ENCODE assay signal across 22 cellular contexts in the genomic region with DNA sequence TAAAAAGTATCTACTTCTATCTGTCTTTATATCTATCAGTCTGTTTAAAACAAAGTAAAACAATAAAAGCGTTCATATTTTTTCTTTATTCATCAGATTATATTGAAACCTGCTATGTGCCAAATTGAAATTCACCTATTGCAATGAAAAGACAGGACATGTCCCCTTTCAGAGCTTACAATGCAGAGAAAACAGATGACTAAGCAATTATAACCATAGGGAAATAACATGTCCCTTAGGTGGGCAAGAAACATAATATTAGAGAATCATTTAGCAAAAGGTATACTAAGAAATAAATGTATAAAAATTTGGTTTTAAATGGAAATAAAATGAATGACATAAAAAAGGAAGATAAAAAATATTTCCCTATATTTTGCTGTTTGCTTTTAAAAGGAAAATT.
A peak's percentile ranks its signal among the peaks of the same experiment; 100 is the strongest.
DNase-seq lines count a peak whose midpoint lies in the region; ATAC-seq, FAIRE-seq and TF ChIP-seq lines count a peak whose summit lies in the region.
"Had no signal": no experiment of that assay in that cellular context is flagged by ENCODE, and none has a peak within 500 bp of the region (broad histone marks: within the 10 kb centered on the region; RNA-seq: fewer than 3 reads in every experiment).

No MANE protein-coding gene starts in this region.

- H3K9ac ChIP-seq in IMR-90 (ENCODE audit: low read depth, low read length), result no peak overlapping the region
- H3K9ac ChIP-seq in SU-DHL-6 (ENCODE audit: low read length), result no peak overlapping the region
- H3K9ac ChIP-seq in H1 (replicated peaks in 1 of 4; ENCODE audit: extremely low read depth in 1 of 4, low read depth in 3 of 4, low read length in 3 of 4), result no peak overlapping the region
- H3K9ac ChIP-seq: BLaER1 treated with 17β-estradiol and CSF1 and Interleukin-3, amounts not matched to agents 10 nM and 100 nM had no signal

- no peak overlapping the region for H2BK12ac ChIP-seq in H1 (ENCODE audit: low read depth, low read length)

- no peak overlapping the region for H2AK9ac ChIP-seq in IMR-90 (replicated peaks; ENCODE audit: low read depth, low read length, poor library complexity)

- TF ChIP-seq CTCF in A549 (IDR thresholded peaks at IDR 0.05) (no peak), IMR-90 (conservative IDR thresholded peaks at IDR 0.05; ENCODE audit: low read depth, low read length) (no peak), SU-DHL-6 (IDR thresholded peaks at IDR 0.05; ENCODE audit: insufficient read depth, low read length, poor library complexity, severe bottlenecking) (no peak), H1 (IDR thresholded peaks at IDR 0.05; ENCODE audit: control extremely low read depth in 1 of 3, insufficient read depth in 1 of 3, low read depth in 1 of 3, low read length in 3 of 3) (no peak)

- H2AK5ac ChIP-seq in IMR-90 (ENCODE audit: low read depth, low read length) (no peak overlapping the region), H1 (ENCODE audit: low read depth, low read length) (no peak overlapping the region)

- H4K91ac ChIP-seq in IMR-90 (ENCODE audit: insufficient read depth, low read depth, low read length) (no peak overlapping the region), H1 (replicated peaks; ENCODE audit: insufficient read length, low read length) (no peak overlapping the region)

- H2BK20ac ChIP-seq in IMR-90 (ENCODE audit: low read depth, low read length), result no peak overlapping the region
- no peak overlapping the region for H2BK20ac ChIP-seq in H1 (ENCODE audit: low read length)

- H3K4me3 ChIP-seq in A549 (no peak overlapping the region), IMR-90 (ENCODE audit: insufficient read depth, low read depth, low read length) (no peak overlapping the region), SU-DHL-6 (ENCODE audit: insufficient read depth, low read length, poor library complexity, severe bottlenecking) (no peak overlapping the region), H1 (ENCODE audit: extremely low read depth in 1 of 4, insufficient read depth in 2 of 4, low read depth in 3 of 4, low read length in 4 of 4) (no peak overlapping the region)
- H3K4me3 ChIP-seq: BLaER1 treated with 17β-estradiol and CSF1 and Interleukin-3, amounts not matched to agents 10 nM and 100 nM had no signal

- H3K18ac ChIP-seq in IMR-90 (ENCODE audit: low read depth, low read length) (no peak overlapping the region), H1 (ENCODE audit: extremely low read depth, low read length) (no peak overlapping the region)

- WGBS in A549 (ENCODE audit: missing lambda C conversion rate), result 33% methylated on average over 1 of the region's 1 CpG
- no CpG with 5 or more reads among the region's 1 CpG for WGBS in IMR-90 (ENCODE audit: extremely low coverage in 2 of 2, insufficient read length in 1 of 2), 2 experiments
- WGBS in H1 (ENCODE audit: extremely low coverage in 1 of 2, insufficient coverage in 1 of 2, insufficient read length in 1 of 2, insufficient replicate concordance in 2 of 2, low coverage in 1 of 2, low lambda C conversion rate in 2 of 2, missing lambda C conversion rate in 1 of 2), 2 experiments, result 89% methylated on average over 1 of the region's 1 CpG; no CpG with 5 or more reads in 1 of the 2 experiments

- no peaks in the 10 kb centered on the region for H3K9me3 ChIP-seq in A549
- peaks cover 2% of the 10 kb centered on the region; the same call in 1 of the 2 replicates for H3K9me3 ChIP-seq in IMR-90 (ENCODE audit: control insufficient read depth, insufficient read depth, low read length)
- H3K9me3 ChIP-seq in SU-DHL-6 (ENCODE audit: insufficient read depth, low read length), result no peaks in the 10 kb centered on the region
- H3K9me3 ChIP-seq in H1 (ENCODE audit: insufficient read depth in 2 of 2, low read depth in 1 of 2, low read length in 1 of 2), result 0 out of 4 replicates have a peak, but pooled peaks cover 2 to 3% of the 10 kb centered on the region in 2 experiments
- H3K9me3 ChIP-seq: BLaER1 treated with 17β-estradiol and CSF1 and Interleukin-3, amounts not matched to agents 10 nM and 100 nM; Caco-2 had no signal

- H3K36me3 ChIP-seq in IMR-90 (ENCODE audit: control insufficient read depth, insufficient read depth, low read length) (no peaks in the 10 kb centered on the region), SU-DHL-6 (ENCODE audit: low read length) (no peaks in the 10 kb centered on the region), H1 (ENCODE audit: control insufficient read depth in 2 of 4, insufficient read depth in 4 of 4, low read length in 3 of 4) (no peaks in the 10 kb centered on the region)
- H3K36me3 ChIP-seq: BLaER1 treated with 17β-estradiol and CSF1 and Interleukin-3, amounts not matched to agents 10 nM and 100 nM had no signal

- ATAC-seq in A549 (no peak), IMR-90 (ENCODE audit: low read depth) (no peak)
- ATAC-seq: CD8-positive, alpha-beta T cell had no signal

- H2BK15ac ChIP-seq in IMR-90 (ENCODE audit: low read depth, low read length), result no peak overlapping the region
- H2BK15ac ChIP-seq in H1 (ENCODE audit: low read length), result no peak overlapping the region

- FAIRE-seq in A549 (lab: Jason Lieb, UNC) (no peak), H1 (lab: Jason Lieb, UNC) (no peak)
- FAIRE-seq: A204.1, D721Med, G401.6, GM12891, GM19239 had no signal

- TF ChIP-seq RAD21 in A549 (conservative IDR thresholded peaks at IDR 0.05 in 1 of 2, IDR thresholded peaks at IDR 0.05 in 1 of 2) (no peak), IMR-90 (IDR thresholded peaks at IDR 0.05; ENCODE audit: low read length) (no peak), H1 (IDR thresholded peaks at IDR 0.05 in 1 of 2, conservative IDR thresholded peaks at IDR 0.05 in 1 of 2; ENCODE audit: low read depth in 2 of 2, low read length in 2 of 2) (no peak)

- no peak for DNase-seq in A549 (ENCODE audit: low read depth in 1 of 2, low spot score in 1 of 2)
- no peak for DNase-seq in IMR-90
- no peak for DNase-seq in H1 (ENCODE audit: low read depth in 1 of 2, low spot score in 2 of 2)
- DNase-seq in NCI-H2227 (lab: John Stamatoyannopoulos, UW; ENCODE audit: unreplicated experiment), result no peak
- no peak for DNase-seq in NCI-H524 treated with DMSO at 0.1 percent for 48 hours (lab: John Stamatoyannopoulos, UW)
- DNase-seq in germinal center (ENCODE audit: low spot score), result no peak
- DNase-seq: 8988T; AML-193; Caco-2; Calu3; CD4-positive, alpha-beta T cell; CD8-positive, alpha-beta T cell; DMS79 treated with DMSO at 0.1 percent for 48 hours; GF-D8 had no signal

- H3K56ac ChIP-seq in IMR-90 (ENCODE audit: extremely low read depth, insufficient read depth, low read length) (no peak overlapping the region), H1 (replicated peaks; ENCODE audit: insufficient read length, low read depth, low read length) (no peak overlapping the region)

- H3K79me1 ChIP-seq in IMR-90 (ENCODE audit: low read depth in 1 of 2, low read length in 2 of 2), result no peaks in the 10 kb centered on the region
- no peaks in the 10 kb centered on the region for H3K79me1 ChIP-seq in H1 (ENCODE audit: low read depth, low read length)

- CTCF ChIA-PET in A549 (lab: Yijun Ruan, JAX) (no interaction called here), IMR-90 (lab: Yijun Ruan, JAX) (no interaction called here), H1 (lab: Charles Lee; ENCODE audit: partially characterized antibody) (no interaction called here)

- H4K8ac ChIP-seq in IMR-90 (ENCODE audit: low read depth in 2 of 2, low read length in 2 of 2), result no peak overlapping the region
- no peak overlapping the region for H4K8ac ChIP-seq in H1 (ENCODE audit: extremely low read depth, insufficient read depth, low read length)

- intact Hi-C loops in IMR-90 (cut with micrococcal nuclease), result no loop called here

- no peak overlapping the region for H2BK120ac ChIP-seq in IMR-90 (ENCODE audit: low read depth, low read length)
- H2BK120ac ChIP-seq in H1 (replicated peaks; ENCODE audit: low read depth, low read length), result no peak overlapping the region

- TF ChIP-seq POLR2A in A549 (IDR thresholded peaks at IDR 0.05; ENCODE audit: low read length), result no peak
- TF ChIP-seq POLR2A in IMR-90 (IDR thresholded peaks at IDR 0.05; ENCODE audit: low read depth, low read length), result no peak
- no peak for TF ChIP-seq POLR2A in H1 (IDR thresholded peaks at IDR 0.05; ENCODE audit: control extremely low read depth in 1 of 2, low read depth in 2 of 2, low read length in 2 of 2)

- no peak overlapping the region for H3K4me2 ChIP-seq in A549
- H3K4me2 ChIP-seq in IMR-90 (ENCODE audit: low read depth, low read length), result no peak overlapping the region
- no peak overlapping the region for H3K4me2 ChIP-seq in SU-DHL-6 (ENCODE audit: low read depth, low read length, poor library complexity, severe bottlenecking)
- H3K4me2 ChIP-seq in H1 (ENCODE audit: insufficient read depth in 1 of 2, low read depth in 2 of 2, low read length in 2 of 2), result no peak overlapping the region
- H3K4me2 ChIP-seq: BLaER1 treated with 17β-estradiol and CSF1 and Interleukin-3, amounts not matched to agents 10 nM and 100 nM had no signal

- no TSS peak for BruUV-seq in IMR-90 (replicated peaks; lab: Mats Ljungman, UMichigan)

- H3K4me1 ChIP-seq in A549 (no peaks in the 10 kb centered on the region), IMR-90 (ENCODE audit: control insufficient read depth, insufficient read depth, low read length) (no peaks in the 10 kb centered on the region), H1 (replicated peaks in 1 of 4; ENCODE audit: control insufficient read depth in 3 of 4, insufficient read depth in 4 of 4, low read length in 3 of 4) (no peaks in the 10 kb centered on the region)
- H3K4me1 ChIP-seq: BLaER1 treated with 17β-estradiol and CSF1 and Interleukin-3, amounts not matched to agents 10 nM and 100 nM; Caco-2 had no signal

- no peaks in the 10 kb centered on the region for H3K9me1 ChIP-seq in IMR-90 (ENCODE audit: insufficient read depth, low read length)

- no peak overlapping the region for H3K27ac ChIP-seq in A549
- no peak overlapping the region for H3K27ac ChIP-seq in IMR-90 (ENCODE audit: insufficient read depth, low read length)
- no peak overlapping the region for H3K27ac ChIP-seq in SU-DHL-6 (ENCODE audit: low read depth, low read length)
- no peak overlapping the region for H3K27ac ChIP-seq in H1 (ENCODE audit: low read depth, low read length)
- H3K27ac ChIP-seq: BLaER1 treated with 17β-estradiol and CSF1 and Interleukin-3, amounts not matched to agents 10 nM and 100 nM; C4-2B had no signal

- H3K23me2 ChIP-seq in H1 (ENCODE audit: low read depth, low read length), result no peaks in the 10 kb centered on the region

- H3K27me3 ChIP-seq in IMR-90 (ENCODE audit: control insufficient read depth, insufficient read depth, low read length) (no peaks in the 10 kb centered on the region), SU-DHL-6 (ENCODE audit: low read length) (no peaks in the 10 kb centered on the region), H1 (replicated peaks in 1 of 4; ENCODE audit: control insufficient read depth in 3 of 4, extremely low read depth in 1 of 4, insufficient read depth in 3 of 4, low read length in 3 of 4) (no peaks in the 10 kb centered on the region)
- H3K27me3 ChIP-seq: BLaER1 treated with 17β-estradiol and CSF1 and Interleukin-3, amounts not matched to agents 10 nM and 100 nM had no signal

- H3K4ac ChIP-seq in IMR-90 (ENCODE audit: low read depth, low read length) (no peak overlapping the region), H1 (replicated peaks; ENCODE audit: insufficient read length, low read depth, low read length) (no peak overlapping the region)

- H2BK5ac ChIP-seq in IMR-90 (ENCODE audit: low read depth, low read length, poor library complexity, severe bottlenecking) (no peak overlapping the region), H1 (ENCODE audit: low read depth, low read length) (no peak overlapping the region)

- no peaks in the 10 kb centered on the region for H3F3A ChIP-seq in SU-DHL-6 (ENCODE audit: insufficient read depth)

- POLR2A ChIA-PET in A549 (lab: Yijun Ruan, JAX), result no interaction called here
- POLR2A ChIA-PET in IMR-90 (lab: Charles Lee; ENCODE audit: unreplicated experiment), result no interaction called here
- POLR2A ChIA-PET in H1 (lab: Charles Lee; ENCODE audit: partially characterized antibody), result no interaction called here

- H3K23ac ChIP-seq in IMR-90 (ENCODE audit: low read depth, low read length), result no peak overlapping the region
- H3K23ac ChIP-seq in H1 (ENCODE audit: insufficient read length), result no peak overlapping the region

- no peak overlapping the region for H3K14ac ChIP-seq in IMR-90 (replicated peaks; ENCODE audit: low read depth, low read length)
- H3K14ac ChIP-seq in H1 (ENCODE audit: insufficient read length), result no peak overlapping the region

- H4K20me1 ChIP-seq in IMR-90 (ENCODE audit: insufficient read depth, low read length) (no peaks in the 10 kb centered on the region), SU-DHL-6 (ENCODE audit: low read depth, low read length) (no peaks in the 10 kb centered on the region), H1 (replicated peaks in 1 of 2; ENCODE audit: control insufficient read depth in 1 of 2, insufficient read depth in 2 of 2, low read length in 2 of 2) (no peaks in the 10 kb centered on the region)
- H4K20me1 ChIP-seq: BLaER1 treated with 17β-estradiol and CSF1 and Interleukin-3, amounts not matched to agents 10 nM and 100 nM had no signal

- H2AFZ ChIP-seq in IMR-90 (replicated peaks; ENCODE audit: low read length, poor library complexity) (no peak overlapping the region), SU-DHL-6 (ENCODE audit: low read depth, low read length, severe bottlenecking) (peak overlapping the region; percentile 78), H1 (ENCODE audit: low read length) (no peak overlapping the region)

- H3K9me2 ChIP-seq in SU-DHL-6 (replicated peaks; ENCODE audit: insufficient read depth, low read length), result no peaks in the 10 kb centered on the region

- no peaks in the 10 kb centered on the region for H3K79me2 ChIP-seq in SU-DHL-6 (ENCODE audit: insufficient read depth, low read length)
- no peaks in the 10 kb centered on the region for H3K79me2 ChIP-seq in H1 (ENCODE audit: control insufficient read depth in 1 of 2, insufficient read depth in 2 of 2, low read length in 2 of 2)

- no peak for TF ChIP-seq EP300 in A549 (IDR thresholded peaks at IDR 0.05)
- TF ChIP-seq EP300 in H1 (IDR thresholded peaks at IDR 0.05; ENCODE audit: borderline replicate concordance in 1 of 2, low read depth in 2 of 2, low read length in 2 of 2), result no peak

- in situ Hi-C loops in IMR-90 (cut with MboI; ENCODE audit: low sequenced_read_pairs), result no loop called here

- no peak overlapping the region for H4K5ac ChIP-seq in IMR-90 (ENCODE audit: low read depth, low read length)
- no peak overlapping the region for H4K5ac ChIP-seq in H1 (ENCODE audit: insufficient read length, low read depth, low read length)

- dilution Hi-C loops in IMR-90 (cut with HindIII; ENCODE audit: low sequenced_read_pairs, unreplicated experiment), result no loop called here
